Comparison of ENCODE assay signal across 8 cellular contexts in genomic region chr14:106638786-106639452, GRCh38.
DNase-seq lines count a peak whose midpoint lies in the region; ATAC-seq, FAIRE-seq and TF ChIP-seq lines count a peak whose summit lies in the region.
"Not testable (repeated sequence)": the region's sequence is repeated elsewhere in the genome, so short reads cannot be mapped to it uniquely, and the experiment has no call there.

No MANE protein-coding gene starts in this region.

- not testable (repeated sequence) for H3K27ac Mint-ChIP-seq in CD8-positive, alpha-beta memory T cell; central memory CD8-positive, alpha-beta T cell (ENCODE audit: low read depth)
- peak overlapping the region in 1 of 10 donors; percentile 68 for H3K27ac Mint-ChIP-seq in naive thymus-derived CD8-positive, alpha-beta T cell

- peak overlapping the region in 3 of 7 donors; percentile 20 to 31 (median 27) for H3K4me3 Mint-ChIP-seq in CD8-positive, alpha-beta memory T cell
- not testable (repeated sequence) for H3K4me3 Mint-ChIP-seq in central memory CD8-positive, alpha-beta T cell
- H3K4me3 Mint-ChIP-seq in naive thymus-derived CD8-positive, alpha-beta T cell: peak overlapping the region in 4 of 10 donors; percentile 18 to 61 (median 44)

- peak; percentile 64 for ATAC-seq in central memory CD8-positive, alpha-beta T cell (replicated peaks; ENCODE audit: extremely low read depth, poor library complexity, severe bottlenecking)
- peak; percentile 81 to 82 for ATAC-seq in naive thymus-derived CD8-positive, alpha-beta T cell

- TF ChIP-seq CTCF in stomach (IDR thresholded peaks at IDR 0.05): not testable (repeated sequence)

- H3K36me3 Mint-ChIP-seq in CD8-positive, alpha-beta memory T cell; central memory CD8-positive, alpha-beta T cell (ENCODE audit: insufficient read depth); naive thymus-derived CD8-positive, alpha-beta T cell: not testable (repeated sequence)

- CTCF ChIA-PET in CD8-positive, alpha-beta memory T cell (lab: Charles Lee): interaction anchor here (2.2 to 2.3 kb wide), 2 partner anchors 21 to 74 kb away, joined by 5 read pairs; no protein-coding TSS in a partner anchor

- H3K9me3 ChIP-seq in CD8-positive, alpha-beta memory T cell (ENCODE audit: low read length); stomach: not testable (repeated sequence)

- H3K27ac ChIP-seq in CD8-positive, alpha-beta memory T cell (ENCODE audit: low read depth, low read length); stomach: not testable (repeated sequence)

- not testable (repeated sequence) for H3K4me1 Mint-ChIP-seq in CD8-positive, alpha-beta memory T cell; central memory CD8-positive, alpha-beta T cell; naive thymus-derived CD8-positive, alpha-beta T cell

- not testable (repeated sequence) for H3K4me3 ChIP-seq in CD8-positive, alpha-beta memory T cell (ENCODE audit: low read length); stomach

- not testable (repeated sequence) for H3K36me3 ChIP-seq in CD8-positive, alpha-beta memory T cell (ENCODE audit: insufficient read depth, low read length); stomach

- POLR2A ChIA-PET in CD8-positive, alpha-beta memory T cell (lab: Charles Lee); naive thymus-derived CD8-positive, alpha-beta T cell (lab: Charles Lee): not testable (repeated sequence)

- 41 to 59% (median 51%) methylated on average over 5 to 21 of the region's 25 CpGs for WGBS in stomach, 5 donors

- intact Hi-C loops in stomach (cut with DNase I; ENCODE audit: low total_unique reads): not testable (repeated sequence)

- H3K27me3 ChIP-seq in CD8-positive, alpha-beta memory T cell (ENCODE audit: insufficient read depth, low read length, poor library complexity, severe bottlenecking); stomach: not testable (repeated sequence)

- peak; percentile 31 to 68 (median 38) for DNase-seq in CD8-positive, alpha-beta memory T cell
- DNase-seq in GM12891 (ENCODE audit: insufficient read length, low spot score): peak; percentile 27
- peak; percentile 36 for DNase-seq in NAMALWA (ENCODE audit: low spot score)
- DNase-seq in SK-N-DZ (ENCODE audit: low spot score): peak; percentile 20
- DNase-seq in activated CD4-positive, alpha-beta T cell treated with anti-CD3 and anti-CD28 coated beads, Interleukin-2, amount 50 U/mL, for 48 hours: peak; percentile 10 to 32
- DNase-seq in central memory CD8-positive, alpha-beta T cell (ENCODE audit: low spot score in 2 of 2): peak; percentile 58 to 61
- peak in 9 of 10 donors; percentile 41 to 76 (median 62) for DNase-seq in naive thymus-derived CD8-positive, alpha-beta T cell
- DNase-seq in stomach: peak; percentile 43

- TF ChIP-seq POLR2A in GM12891 (IDR thresholded peaks at IDR 0.05; ENCODE audit: low read depth, low read length); stomach (IDR thresholded peaks at IDR 0.05): not testable (repeated sequence)

- TF ChIP-seq EP300 in stomach (IDR thresholded peaks at IDR 0.05): not testable (repeated sequence)

- FAIRE-seq in GM12891 (lab: Jason Lieb, UNC): peak; percentile 95

- H3K4me1 ChIP-seq in CD8-positive, alpha-beta memory T cell (ENCODE audit: insufficient read depth, low read length); stomach: not testable (repeated sequence)

- peaks cover 11 to 23% of the 10 kb centered on the region in 2 donors for H3K27me3 Mint-ChIP-seq in CD8-positive, alpha-beta memory T cell
- H3K27me3 Mint-ChIP-seq in central memory CD8-positive, alpha-beta T cell: peaks cover 35% of the 10 kb centered on the region
- H3K27me3 Mint-ChIP-seq in naive thymus-derived CD8-positive, alpha-beta T cell: peaks cover 1 to 35% (median 9%) of the 10 kb centered on the region in 5 donors

- not testable (repeated sequence) for H3K9me3 Mint-ChIP-seq in CD8-positive, alpha-beta memory T cell; central memory CD8-positive, alpha-beta T cell; naive thymus-derived CD8-positive, alpha-beta T cell

TF ChIP-seq in GM12891, 5 proteins besides CTCF, POLR2A, EP300 and RAD21:
- TF ChIP-seq SPI1 (IDR thresholded peaks at IDR 0.05; ENCODE audit: low read depth, low read length): peak; percentile 21; the same call in 1 of the 2 replicates
